Comparison of ENCODE assay signal across 8 cellular contexts in genomic region chr1:9787702-9788101, GRCh38. TPM values are rescaled to one million over a fixed set of nuclear protein-coding genes. Genes with fewer than 3 reads are reported as not detected.
DNase-seq lines count a peak whose midpoint lies in the region; ATAC-seq and TF ChIP-seq lines count a peak whose summit lies in the region.

No MANE protein-coding gene starts in this region.

- intact Hi-C loops in activated CD4-positive, alpha-beta T cell treated with anti-CD3 and anti-CD28 coated beads, Interleukin-2, amount 10 ng/mL, durations not matched to agents 24 days and 14 days (cut with micrococcal nuclease) = loop anchor here (1.0 kb wide), 1 partner anchor 13 kb away; no protein-coding TSS in a partner anchor

- H3K4me1 Mint-ChIP-seq in activated CD4-positive, alpha-beta T cell treated with anti-CD3 and anti-CD28 coated beads, Interleukin-2, amount 10 ng/mL, durations not matched to agents 24 days and 14 days = peaks cover 34% of the 10 kb centered on the region
- H3K4me1 Mint-ChIP-seq in nephron progenitor cell (peaks cover 44% of the 10 kb centered on the region), mesothelial cell of epicardium (peaks cover 6% of the 10 kb centered on the region)

- H3K4me3 Mint-ChIP-seq in activated CD4-positive, alpha-beta T cell treated with anti-CD3 and anti-CD28 coated beads, Interleukin-2, amount 10 ng/mL, durations not matched to agents 24 days and 14 days = peak overlapping the region; percentile 77
- H3K4me3 Mint-ChIP-seq in nephron progenitor cell (no peak overlapping the region), mesothelial cell of epicardium (no peak overlapping the region)

- peak; percentile 74 for ATAC-seq in HG03159 (IDR thresholded peaks at IDR 0.05; ENCODE audit: unreplicated experiment)
- no peak for ATAC-seq in HG03095 (IDR thresholded peaks at IDR 0.05; ENCODE audit: unreplicated experiment)

- TF ChIP-seq CTCF in GM13976 (IDR thresholded peaks at IDR 0.05; ENCODE audit: borderline replicate concordance, control extremely low read depth, extremely low read depth, insufficient read depth, missing control alignments) (no peak), nephron progenitor cell (IDR thresholded peaks at IDR 0.05) (no peak), mesothelial cell of epicardium (IDR thresholded peaks at IDR 0.05; ENCODE audit: unreplicated experiment) (no peak)

- in situ Hi-C loops in GM13976 (cut with MboI; ENCODE audit: low sequenced_read_pairs, unreplicated experiment) = loop anchor here (10.0 kb wide), 1 partner anchor 77 kb away; no protein-coding TSS in a partner anchor

- DNase-seq in GM13976 (ENCODE audit: low spot score) (peak; percentile 63), nephron progenitor cell (no peak), COLO668 (lab: John Stamatoyannopoulos, UW; ENCODE audit: unreplicated experiment) (no peak), mesothelial cell of epicardium (ENCODE audit: low spot score in 2 of 2, unreplicated experiment in 2 of 2) (no peak), HT-29 (ENCODE audit: low spot score) (no peak)
- DNase-seq in activated CD4-positive, alpha-beta T cell treated with anti-CD3 and anti-CD28 coated beads, Interleukin-2, amount 10 ng/mL, durations not matched to agents 24 days and 14 days = peak; percentile 88

- no peaks in the 10 kb centered on the region for H3K27me3 Mint-ChIP-seq in activated CD4-positive, alpha-beta T cell treated with anti-CD3 and anti-CD28 coated beads, Interleukin-2, amount 10 ng/mL, durations not matched to agents 24 days and 14 days
- no peaks in the 10 kb centered on the region for H3K27me3 Mint-ChIP-seq in nephron progenitor cell (ENCODE audit: low read depth, poor library complexity)
- H3K27me3 Mint-ChIP-seq in mesothelial cell of epicardium (ENCODE audit: low read depth) = no peaks in the 10 kb centered on the region

- H3K36me3 Mint-ChIP-seq in activated CD4-positive, alpha-beta T cell treated with anti-CD3 and anti-CD28 coated beads, Interleukin-2, amount 10 ng/mL, durations not matched to agents 24 days and 14 days (ENCODE audit: low read depth) = peaks cover 9% of the 10 kb centered on the region
- H3K36me3 Mint-ChIP-seq in nephron progenitor cell (ENCODE audit: low read depth) (peaks cover 21% of the 10 kb centered on the region), mesothelial cell of epicardium (peaks cover 3% of the 10 kb centered on the region)

- peak overlapping the region; percentile 85 for H3K27ac Mint-ChIP-seq in activated CD4-positive, alpha-beta T cell treated with anti-CD3 and anti-CD28 coated beads, Interleukin-2, amount 10 ng/mL, durations not matched to agents 24 days and 14 days
- peak overlapping the region; percentile 67 for H3K27ac Mint-ChIP-seq in nephron progenitor cell
- H3K27ac Mint-ChIP-seq in mesothelial cell of epicardium = no peak overlapping the region

- H3K9me3 Mint-ChIP-seq in activated CD4-positive, alpha-beta T cell treated with anti-CD3 and anti-CD28 coated beads, Interleukin-2, amount 10 ng/mL, durations not matched to agents 24 days and 14 days = no peaks in the 10 kb centered on the region
- H3K9me3 Mint-ChIP-seq in nephron progenitor cell (peaks cover 8% of the 10 kb centered on the region), mesothelial cell of epicardium (peaks cover 5% of the 10 kb centered on the region)

RNA-seq across cellular contexts. Expression of gene CLSTN1, which starts 36.1 kb away (rescaled TPM):
- total RNA-seq in activated CD4-positive, alpha-beta T cell treated with anti-CD3 and anti-CD28 coated beads, Interleukin-2, amount 10 ng/mL, durations not matched to agents 24 days and 14 days = 42.1 and 43.8 TPM in 2 replicates
- total RNA-seq in mesothelial cell of epicardium = 125 to 127 TPM (median 127 TPM) in 3 replicates
- 78.4 and 99.0 TPM in 2 replicates for total RNA-seq in HT-29 (2014; rRNA removed; shearing (Covaris generic))

Comparison
In these comparisons a context has a peak if more than half of its experiments do, and no peak if none do; other contexts are left out.
1. DNase-seq: peak in GM13976 (single experiment) and activated CD4-positive, alpha-beta T cell treated with anti-CD3 and anti-CD28 coated beads, Interleukin-2, amount 10 ng/mL, durations not matched to agents 24 days and 14 days (single experiment); none in nephron progenitor cell (single experiment), COLO668 (single experiment), mesothelial cell of epicardium (0 of 2) and HT-29 (single experiment).